In the genomic region with DNA sequence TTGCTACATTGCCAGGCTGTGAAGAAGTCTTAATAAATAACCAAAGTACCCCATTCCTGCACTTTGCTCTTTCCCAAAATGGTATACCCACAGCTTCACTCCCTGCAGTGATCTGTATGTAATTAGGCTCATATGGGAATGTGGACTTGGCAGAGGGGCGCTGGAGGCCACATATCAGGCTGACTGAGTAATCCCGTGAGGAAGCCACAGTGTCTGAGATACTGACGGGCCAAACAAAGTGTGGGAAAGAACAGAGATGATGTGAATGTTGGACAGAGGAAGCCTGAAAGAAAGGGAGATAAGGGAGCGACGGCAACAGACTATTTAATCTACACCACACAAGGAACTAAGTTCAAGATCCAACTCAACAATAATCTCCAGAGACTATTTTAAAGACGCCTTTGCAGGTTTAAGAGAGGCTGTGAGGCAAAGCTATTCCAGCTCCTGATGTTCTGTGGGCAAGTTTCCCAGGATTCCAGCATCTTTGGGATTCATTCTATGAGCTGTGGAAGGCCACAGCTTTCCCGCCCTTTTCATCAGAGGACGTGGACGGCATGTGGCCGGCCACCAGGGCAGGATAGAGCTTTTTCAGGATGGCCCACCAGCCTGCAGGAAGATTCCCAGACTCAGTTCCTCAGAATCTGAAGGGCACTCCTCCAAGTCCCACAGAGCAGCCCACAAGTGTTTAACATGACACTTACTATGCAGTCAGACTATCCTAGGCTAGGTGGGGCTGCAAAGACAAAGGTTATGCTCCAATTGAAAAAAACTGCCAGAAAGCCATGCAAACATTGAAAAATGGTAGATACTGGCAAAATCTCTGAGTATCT, we compare ENCODE assay signal across 1 cellular context.
TF ChIP-seq lines count a peak whose summit lies in the region.

No MANE protein-coding gene starts in this region.

TF ChIP-seq in SK-N-SH, 30 proteins besides CTCF, POLR2A, EP300 and RAD21 (continued from another document):
- TF ChIP-seq CHD2 (IDR thresholded peaks at IDR 0.05; ENCODE audit: low read length, partially characterized antibody) (no peak), ELF1 (IDR thresholded peaks at IDR 0.05) (no peak), FOXM1 (IDR thresholded peaks at IDR 0.05; ENCODE audit: low read depth) (no peak), TEAD4 (IDR thresholded peaks at IDR 0.05; ENCODE audit: borderline replicate concordance, insufficient read depth) (peak; percentile 57; the same call in 1 of the 2 replicates), MXI1 (IDR thresholded peaks at IDR 0.05; ENCODE audit: low read depth, low read length) (no peak), RXRA (IDR thresholded peaks at IDR 0.05; ENCODE audit: borderline replicate concordance, low read depth) (peak; percentile 63; the same call in 1 of the 2 replicates), FOXJ3 (CRISPR knock-in tag; IDR thresholded peaks at IDR 0.05) (no peak), RCOR1 (IDR thresholded peaks at IDR 0.05; ENCODE audit: low read length) (no peak)
- TF ChIP-seq, protein P1, sequence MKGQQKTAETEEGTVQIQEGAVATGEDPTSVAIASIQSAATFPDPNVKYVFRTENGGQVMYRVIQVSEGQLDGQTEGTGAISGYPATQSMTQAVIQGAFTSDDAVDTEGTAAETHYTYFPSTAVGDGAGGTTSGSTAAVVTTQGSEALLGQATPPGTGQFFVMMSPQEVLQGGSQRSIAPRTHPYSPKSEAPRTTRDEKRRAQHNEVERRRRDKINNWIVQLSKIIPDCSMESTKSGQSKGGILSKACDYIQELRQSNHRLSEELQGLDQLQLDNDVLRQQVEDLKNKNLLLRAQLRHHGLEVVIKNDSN (IDR thresholded peaks at IDR 0.05; ENCODE audit: borderline replicate concordance, low read depth), result no peak
- TF ChIP-seq, protein P2, sequence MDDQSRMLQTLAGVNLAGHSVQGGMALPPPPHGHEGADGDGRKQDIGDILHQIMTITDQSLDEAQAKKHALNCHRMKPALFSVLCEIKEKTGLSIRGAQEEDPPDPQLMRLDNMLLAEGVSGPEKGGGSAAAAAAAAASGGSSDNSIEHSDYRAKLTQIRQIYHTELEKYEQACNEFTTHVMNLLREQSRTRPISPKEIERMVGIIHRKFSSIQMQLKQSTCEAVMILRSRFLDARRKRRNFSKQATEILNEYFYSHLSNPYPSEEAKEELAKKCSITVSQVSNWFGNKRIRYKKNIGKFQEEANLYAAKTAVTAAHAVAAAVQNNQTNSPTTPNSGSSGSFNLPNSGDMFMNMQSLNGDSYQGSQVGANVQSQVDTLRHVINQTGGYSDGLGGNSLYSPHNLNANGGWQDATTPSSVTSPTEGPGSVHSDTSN (IDR thresholded peaks at IDR 0.05), result peak; percentile 61
- TF ChIP-seq, protein P3, sequence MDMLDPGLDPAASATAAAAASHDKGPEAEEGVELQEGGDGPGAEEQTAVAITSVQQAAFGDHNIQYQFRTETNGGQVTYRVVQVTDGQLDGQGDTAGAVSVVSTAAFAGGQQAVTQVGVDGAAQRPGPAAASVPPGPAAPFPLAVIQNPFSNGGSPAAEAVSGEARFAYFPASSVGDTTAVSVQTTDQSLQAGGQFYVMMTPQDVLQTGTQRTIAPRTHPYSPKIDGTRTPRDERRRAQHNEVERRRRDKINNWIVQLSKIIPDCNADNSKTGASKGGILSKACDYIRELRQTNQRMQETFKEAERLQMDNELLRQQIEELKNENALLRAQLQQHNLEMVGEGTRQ (IDR thresholded peaks at IDR 0.05; ENCODE audit: borderline replicate concordance, low read depth, low read length), result no peak
